Comparison of ENCODE assay signal across 1 cellular context in the genomic region with DNA sequence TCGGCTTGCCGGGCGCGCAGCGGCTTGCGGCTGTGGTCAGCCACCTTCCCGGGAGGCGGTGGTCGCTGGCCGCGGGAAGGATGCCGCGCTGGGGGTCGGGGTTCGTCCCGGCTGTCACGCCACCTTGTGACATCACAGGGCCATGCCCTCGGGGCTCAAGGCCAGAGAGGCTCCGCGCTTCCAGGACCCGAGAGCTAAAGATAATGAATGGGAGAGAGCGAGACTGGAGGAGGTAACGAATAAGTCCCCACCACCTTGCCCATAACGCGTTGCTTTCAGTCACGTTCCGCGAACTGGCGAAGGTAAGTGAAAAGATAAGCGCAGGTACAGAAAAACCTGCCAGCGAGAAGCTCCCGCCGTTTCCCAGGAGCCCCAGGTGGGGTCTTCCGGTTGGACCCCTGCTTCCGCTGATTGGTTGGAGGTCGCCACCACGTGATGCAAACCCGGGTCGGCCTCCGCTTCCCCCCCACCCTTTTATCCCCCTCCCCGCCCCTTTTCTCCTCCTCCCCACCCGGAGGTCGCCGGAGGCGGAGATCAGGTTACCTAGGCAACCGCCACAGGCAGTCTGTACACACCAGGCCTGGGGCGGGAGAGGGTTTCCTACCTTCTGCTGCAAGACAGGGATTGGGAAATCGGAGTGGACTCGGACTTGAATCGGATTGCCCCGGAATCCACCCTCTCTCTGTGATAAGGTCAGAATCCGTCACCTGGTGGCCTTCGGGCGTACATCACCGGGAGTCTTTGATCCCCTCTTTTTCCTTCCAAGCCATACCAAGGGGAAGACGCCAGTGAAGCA.
A peak's percentile ranks its signal among the peaks of the same experiment; 100 is the strongest.
TF ChIP-seq lines count a peak whose summit lies in the region.

LRRC9 (plus strand) TSS at position 563 of the 796 bp plus-strand sequence.

TF ChIP-seq in H1, 55 proteins besides CTCF, POLR2A, EP300 and RAD21 (continued from another document):
- TF ChIP-seq CTBP2 (IDR thresholded peaks at IDR 0.05; ENCODE audit: borderline replicate concordance, insufficient read depth, insufficient read length, low read length) (no peak), USF2 (IDR thresholded peaks at IDR 0.05; ENCODE audit: low read length) (peak; percentile 90), HDAC2 (IDR thresholded peaks at IDR 0.05; ENCODE audit: borderline replicate concordance in 1 of 2, low read depth in 2 of 2, low read length in 2 of 2) (peak in 1 of 2 experiments; percentile 23; a peak in 1 of 4 replicates), ATF3 (IDR thresholded peaks at IDR 0.05; ENCODE audit: insufficient read depth, low read depth, low read length) (no peak), GTF2F1 (IDR thresholded peaks at IDR 0.05; ENCODE audit: borderline replicate concordance, low read depth, low read length) (0 out of 2 replicates have a peak, but pooled peaks have one; percentile 52), CHD2 (IDR thresholded peaks at IDR 0.05; ENCODE audit: low read length) (0 out of 2 replicates have a peak, but pooled peaks have one; percentile 40), POLR2AphosphoS5 (IDR thresholded peaks at IDR 0.05; ENCODE audit: low read depth, low read length) (0 out of 2 replicates have a peak, but pooled peaks have one; percentile 38), SIRT6 (IDR thresholded peaks at IDR 0.05; ENCODE audit: low read length) (no peak), FOSL1 (IDR thresholded peaks at IDR 0.05; ENCODE audit: insufficient read depth, low read depth, low read length) (no peak), CBX5 (IDR thresholded peaks at IDR 0.05; ENCODE audit: low read depth, low read length) (no peak), KDM1A (IDR thresholded peaks at IDR 0.05; ENCODE audit: borderline replicate concordance, low read length) (no peak), TAF7 (optimal IDR thresholded peaks at IDR 0.05; ENCODE audit: borderline replicate concordance, low read depth, low read length) (peak; percentile 3)
